ENCODE assay signal across 8 cellular contexts in the genomic region with DNA sequence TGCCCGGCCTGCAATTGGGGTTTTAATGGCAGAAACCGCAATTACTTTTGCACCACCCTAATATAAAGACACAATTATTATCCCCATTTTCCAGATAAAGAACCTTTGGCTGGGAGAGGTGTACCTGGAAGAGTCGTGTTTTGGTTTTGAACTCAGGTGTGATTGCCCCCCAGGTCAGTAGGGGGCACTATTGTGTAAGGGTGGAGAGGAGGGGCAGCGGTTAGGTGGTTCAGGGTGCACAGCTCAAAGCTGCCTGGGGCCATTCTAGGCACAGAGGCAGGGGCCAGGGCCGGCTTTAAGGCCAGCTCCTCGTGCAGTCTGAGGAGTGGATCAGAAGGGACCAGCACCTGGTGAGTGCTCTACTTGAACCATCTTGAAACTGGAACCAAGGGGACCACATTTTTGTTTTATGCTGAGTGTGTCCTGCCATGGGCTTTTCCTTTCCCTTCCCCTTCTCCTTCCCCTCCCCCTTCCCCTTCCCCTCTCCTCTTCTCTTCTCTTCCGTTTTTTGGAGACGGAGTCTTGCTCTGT. TPM values are rescaled to one million over a fixed set of nuclear protein-coding genes. Genes with fewer than 3 reads are reported as not detected.
DNase-seq lines count a peak whose midpoint lies in the region; ATAC-seq and TF ChIP-seq lines count a peak whose summit lies in the region.

No MANE protein-coding gene starts in this region.

- intact Hi-C loops in esophagus squamous epithelium (cut with DNase I) = loop anchor here (2.0 to 5.0 kb wide), 2 partner anchors 36 to 64 kb away; no protein-coding TSS in a partner anchor

- H4K20me1 ChIP-seq in BLaER1 = no peaks in the 10 kb centered on the region

- no peaks in the 10 kb centered on the region for H3K9me3 ChIP-seq in BLaER1
- H3K9me3 ChIP-seq in esophagus squamous epithelium = no peaks in the 10 kb centered on the region
- no peaks in the 10 kb centered on the region for H3K9me3 ChIP-seq in parathyroid adenoma (ENCODE audit: control insufficient read depth, low read length)

- ATAC-seq in HG02973 (IDR thresholded peaks at IDR 0.05; ENCODE audit: unreplicated experiment) (no peak), HG02981 (IDR thresholded peaks at IDR 0.05; ENCODE audit: unreplicated experiment) (no peak)

- 22 to 34% methylated on average over 6 to 8 of the region's 8 CpGs for WGBS in esophagus squamous epithelium, 2 donors

- no peak overlapping the region for H3K27ac ChIP-seq in BLaER1
- no peak overlapping the region for H3K27ac ChIP-seq in esophagus squamous epithelium
- no peak overlapping the region for H3K27ac ChIP-seq in parathyroid adenoma

- H3K9ac ChIP-seq in BLaER1 (no peak overlapping the region), parathyroid adenoma (no peak overlapping the region)

- H2AFZ ChIP-seq in parathyroid adenoma = no peak overlapping the region

- H3K4me1 ChIP-seq in BLaER1 = peaks cover 63% of the 10 kb centered on the region
- H3K4me1 ChIP-seq in esophagus squamous epithelium = peaks cover 0 to 30% (median 4%) of the 10 kb centered on the region in 3 donors
- peaks cover 3% of the 10 kb centered on the region for H3K4me1 ChIP-seq in parathyroid adenoma

- DNase-seq in H4 (ENCODE audit: low spot score) (peak; percentile 63), NOMO-1 treated with DMSO at 0.1 percent for 48 hours (lab: John Stamatoyannopoulos, UW; ENCODE audit: unreplicated experiment) (peak; percentile 85), esophagus squamous epithelium (lab: John Stamatoyannopoulos, UW) (no peak)
- peak; percentile 87 for DNase-seq in activated CD8-positive, alpha-beta memory T cell treated with anti-CD3 and anti-CD28 coated beads, Interleukin-2, amount 50 U/mL, for 48 hours

- H3K4me2 ChIP-seq in BLaER1 (peak overlapping the region; percentile 48), parathyroid adenoma (ENCODE audit: low read length) (no peak overlapping the region)

- TF ChIP-seq POLR2A in esophagus squamous epithelium (IDR thresholded peaks at IDR 0.05) = no peak

- H3K4me3 ChIP-seq in BLaER1 = no peak overlapping the region
- no peak overlapping the region for H3K4me3 ChIP-seq in esophagus squamous epithelium
- H3K4me3 ChIP-seq in parathyroid adenoma (ENCODE audit: low read depth, low read length) = no peak overlapping the region

- no peaks in the 10 kb centered on the region for H3K79me2 ChIP-seq in parathyroid adenoma

- peak; percentile 69 to 83 (median 80) for TF ChIP-seq CTCF in esophagus squamous epithelium (IDR thresholded peaks at IDR 0.05)
- TF ChIP-seq CTCF in parathyroid adenoma (IDR thresholded peaks at IDR 0.05) = peak; percentile 68

- H3K27me3 ChIP-seq in BLaER1 (no peaks in the 10 kb centered on the region), esophagus squamous epithelium (no peaks in the 10 kb centered on the region), parathyroid adenoma (ENCODE audit: control insufficient read depth, insufficient read depth, low read length) (no peaks in the 10 kb centered on the region)

- no peaks in the 10 kb centered on the region for H3K36me3 ChIP-seq in BLaER1
- no peaks in the 10 kb centered on the region for H3K36me3 ChIP-seq in esophagus squamous epithelium
- H3K36me3 ChIP-seq in parathyroid adenoma (ENCODE audit: control insufficient read depth, insufficient read depth, low read length) = no peaks in the 10 kb centered on the region

RNA-seq across cellular contexts. Expression of gene FCGRT, which starts 5.8 kb away (rescaled TPM):
- total RNA-seq in H4 (2014; rRNA removed; shearing (Covaris generic)) = 2.3 and 2.7 TPM in 2 replicates
- total RNA-seq in esophagus squamous epithelium = 100 to 1,000 TPM in 1 of 4 donors, 10 to 100 TPM in 3; 18.0 to 129 (median 60.0) TPM

RNA-seq across cellular contexts. Expression of gene RPS11, which starts 10.4 kb away (rescaled TPM):
- 6,191 and 6,227 TPM in 2 replicates for total RNA-seq in H4 (2014; rRNA removed; shearing (Covaris generic))
- 1,000 to 10,000 TPM; 2,317 to 5,784 (median 3,336) TPM for total RNA-seq in esophagus squamous epithelium

RNA-seq across cellular contexts. Expression of gene RPL13A, which starts 19.2 kb away (rescaled TPM):
- 3,219 and 3,620 TPM in 2 replicates for total RNA-seq in H4 (2014; rRNA removed; shearing (Covaris generic))
- 1,000 to 10,000 TPM; 1,642 to 4,119 (median 2,165) TPM for total RNA-seq in esophagus squamous epithelium

RNA-seq across cellular contexts. Expression of gene RCN3, which starts 21.2 kb away (rescaled TPM):
- total RNA-seq in H4 (2014; rRNA removed; shearing (Covaris generic)) = 6.1 and 7.6 TPM in 2 replicates
- 1 to 10 TPM; 1.0 to 7.2 (median 2.3) TPM for total RNA-seq in esophagus squamous epithelium

RNA-seq across cellular contexts. Expression of gene FLT3LG, which starts 32.6 kb away (rescaled TPM):
- total RNA-seq in H4 (2014; rRNA removed; shearing (Covaris generic)) = 2.6 and 6.0 TPM in 2 replicates
- total RNA-seq in esophagus squamous epithelium = 1 to 10 TPM in 3 of 4 donors, under 1 TPM in 1; 0.75 to 4.2 (median 2.7) TPM
